Comparison of ENCODE assay signal across 21 cellular contexts in the genomic region with DNA sequence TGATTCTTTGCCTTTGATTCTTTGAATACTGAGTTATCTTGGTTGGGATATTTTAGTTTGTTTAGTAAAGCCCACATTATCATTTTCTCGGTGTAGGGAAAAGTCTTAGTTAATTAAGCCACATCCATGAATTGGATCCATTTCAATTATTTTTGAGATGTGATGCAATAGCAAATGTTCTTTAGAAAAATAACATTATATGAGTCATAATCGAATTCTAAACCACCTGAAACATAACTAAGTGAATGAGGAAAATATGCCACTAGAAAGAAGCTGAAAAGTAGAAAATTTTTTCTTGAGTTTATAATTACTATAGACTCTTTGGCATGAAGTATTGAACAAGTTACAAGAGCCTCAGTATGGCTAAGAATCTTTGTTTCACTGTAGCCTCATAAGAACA. TPM values are rescaled to one million over a fixed set of nuclear protein-coding genes. Genes with fewer than 3 reads are reported as not detected.
"Had no signal": no experiment of that assay in that cellular context is flagged by ENCODE, and none has a peak within 500 bp of the region (broad histone marks: within the 10 kb centered on the region; RNA-seq: fewer than 3 reads in every experiment).

No MANE protein-coding gene starts in this region.

- H3K27ac ChIP-seq: epithelial cell of prostate, foreskin keratinocyte, parathyroid adenoma, SJSA1, spleen had no signal

- H3K4me3 ChIP-seq: heart right ventricle, SJSA1, spleen, tibial nerve had no signal

- FAIRE-seq: kidney had no signal

- H3K9me3 ChIP-seq: SJSA1, spleen, tibial nerve had no signal

- H3K36me3 ChIP-seq: heart right ventricle, SJSA1, spleen, tibial nerve had no signal

- ATAC-seq: foreskin keratinocyte; right cardiac atrium; stimulated activated memory B cell treated with anti-CD40 and anti-IgM and Interleukin-4, amounts not matched to agents 10 μg/mL and 1 μg/mL and 100 μg/mL, for 72 hours had no signal

- H2AFZ ChIP-seq: parathyroid adenoma had no signal

- H3K9ac ChIP-seq: parathyroid adenoma had no signal

- H3K27me3 ChIP-seq: foreskin keratinocyte, heart right ventricle, SJSA1, spleen, tibial nerve had no signal

- H3K4me1 ChIP-seq: foreskin keratinocyte, parathyroid adenoma, SJSA1, spleen had no signal

- DNase-seq: activated CD4-positive, alpha-beta T cell treated with anti-CD3 and anti-CD28 coated beads, Interleukin-2, amount 50 U/mL, for 4 hours; activated CD4-positive, CD25-positive, alpha-beta regulatory T cell treated with anti-CD3 and anti-CD28 coated beads, Interleukin-2, amount 50 U/mL, for 72 hours; activated effector memory CD4-positive, alpha-beta T cell treated with Interleukin-2 at 50 U/mL for 16 hours; activated T-cell treated with anti-CD3 and anti-CD28 coated beads, Interleukin-2, amount 50 U/mL, for 1 hour; cortex of kidney; effector CD8-positive, alpha-beta T cell; heart right ventricle; kidney; right cardiac atrium; spleen; stimulated activated CD4-positive, alpha-beta T cell treated with anti-CD3 and anti-CD28 coated beads, Interleukin-1b, Interleukin-23, amount 100 ng/mL, for 48 hours; SW 1271 had no signal

RNA-seq across cellular contexts. Expression of a gene that starts 17.5 kb away (rescaled TPM):
- total RNA-seq: cardiac septum, foreskin keratinocyte, kidney, lower leg skin, right cardiac atrium, SJSA1, spleen had no signal
- polyA plus RNA-seq: foreskin keratinocyte, neural cell, spleen had no signal

RNA-seq across cellular contexts. Expression of a gene that starts 36.8 kb away (rescaled TPM):
- total RNA-seq: cardiac septum, foreskin keratinocyte, heart right ventricle, lower leg skin, right cardiac atrium, SJSA1, spleen, tibial nerve had no signal
- polyA plus RNA-seq: foreskin keratinocyte, heart right ventricle, right cardiac atrium, spleen had no signal
